Comparison of ENCODE assay signal across 14 cellular contexts in the genomic region with DNA sequence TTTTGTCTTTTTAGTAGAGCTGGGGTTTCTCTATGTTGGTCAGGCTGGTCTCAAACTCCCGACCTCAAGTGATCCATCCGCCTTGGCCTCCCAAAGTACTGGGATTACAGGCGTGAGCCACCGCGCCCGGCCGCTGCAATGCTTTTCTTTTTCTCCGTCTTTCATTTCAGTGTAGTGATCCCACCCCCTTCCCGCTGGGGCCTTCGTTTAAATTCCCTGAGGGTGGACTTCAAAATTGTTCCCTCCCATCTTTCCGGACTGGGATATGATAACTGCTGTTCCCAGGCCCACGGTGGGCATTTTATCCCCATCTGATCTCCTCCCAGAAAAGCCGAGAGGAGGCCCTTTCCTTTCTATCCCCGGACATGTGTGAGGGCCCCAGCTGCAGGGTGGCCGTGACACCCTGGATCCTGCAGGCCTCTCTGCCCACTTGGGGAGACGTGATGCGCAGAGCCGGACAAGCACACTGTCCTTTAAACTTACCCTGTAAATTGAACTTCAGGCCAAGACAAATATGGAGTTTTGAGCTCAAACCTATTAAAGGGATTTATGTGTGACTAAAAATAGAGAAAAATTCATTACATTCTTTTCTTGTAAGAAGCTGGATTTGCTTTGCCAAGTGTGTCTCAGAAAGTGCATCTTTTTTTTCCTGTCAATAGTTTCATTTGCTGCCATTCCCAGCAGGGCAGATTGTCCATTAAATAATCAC. TPM values are rescaled to one million over a fixed set of nuclear protein-coding genes. Genes with fewer than 3 reads are reported as not detected.
A peak's percentile ranks its signal among the peaks of the same experiment; 100 is the strongest.
DNase-seq lines count a peak whose midpoint lies in the region; ATAC-seq and TF ChIP-seq lines count a peak whose summit lies in the region.
"Had no signal": no experiment of that assay in that cellular context is flagged by ENCODE, and none has a peak within 500 bp of the region (broad histone marks: within the 10 kb centered on the region; RNA-seq: fewer than 3 reads in every experiment).

No MANE protein-coding gene starts in this region.

- TF ChIP-seq CTCF in cardiac muscle cell (IDR thresholded peaks at IDR 0.05; ENCODE audit: low read depth, low read length): no peak
- TF ChIP-seq CTCF in gastroesophageal sphincter (IDR thresholded peaks at IDR 0.05): peak in 1 of 4 experiments; percentile 9
- no peak for TF ChIP-seq CTCF in parathyroid adenoma (IDR thresholded peaks at IDR 0.05)
- no peak for TF ChIP-seq CTCF in vagina (IDR thresholded peaks at IDR 0.05)

- TF ChIP-seq EP300 in gastroesophageal sphincter (IDR thresholded peaks at IDR 0.05): no peak

- H3K9me3 ChIP-seq in cardiac muscle cell (ENCODE audit: low read depth): no peaks in the 10 kb centered on the region
- H3K9me3 ChIP-seq in gastroesophageal sphincter: no peaks in the 10 kb centered on the region
- no peaks in the 10 kb centered on the region for H3K9me3 ChIP-seq in parathyroid adenoma (ENCODE audit: control insufficient read depth, low read length)
- no peaks in the 10 kb centered on the region for H3K9me3 ChIP-seq in vagina

- no peak for DNase-seq in cardiac muscle cell (ENCODE audit: low read depth in 1 of 2, low spot score in 1 of 2)
- no peak for DNase-seq in left cardiac atrium
- DNase-seq in vagina (ENCODE audit: extremely low spot score in 2 of 2): no peak
- DNase-seq in T-helper 1 cell: no peak
- DNase-seq: DMS 273 treated with DMSO at 0.1 percent for 48 hours; NCI-H1694 treated with DMSO at 0.1 percent for 48 hours; occipital lobe; stimulated activated CD4-positive, alpha-beta T cell treated with anti-CD3 and anti-CD28 coated beads, Interleukin-4, amount 100 ng/mL, for 1 hour had no signal

- H3K27me3 ChIP-seq in cardiac muscle cell: no peaks in the 10 kb centered on the region
- no peaks in the 10 kb centered on the region for H3K27me3 ChIP-seq in gastroesophageal sphincter
- H3K27me3 ChIP-seq in parathyroid adenoma (ENCODE audit: control insufficient read depth, insufficient read depth, low read length): no peaks in the 10 kb centered on the region
- H3K27me3 ChIP-seq in vagina: no peaks in the 10 kb centered on the region

- H3K4me3 ChIP-seq in cardiac muscle cell (no peak overlapping the region), gastroesophageal sphincter (no peak overlapping the region), parathyroid adenoma (ENCODE audit: low read depth, low read length) (no peak overlapping the region), vagina (no peak overlapping the region)
- H3K4me3 ChIP-seq: SK-N-MC had no signal

- no peak overlapping the region for H3K9ac ChIP-seq in parathyroid adenoma

- no peaks in the 10 kb centered on the region for H3K79me2 ChIP-seq in parathyroid adenoma

- intact Hi-C loops in left cardiac atrium (cut with DNase I): no loop called here
- intact Hi-C loops in vagina (cut with DNase I): no loop called here

- peak overlapping the region; percentile 74 for H3K27ac ChIP-seq in cardiac muscle cell
- H3K27ac ChIP-seq in gastroesophageal sphincter: peak overlapping the region; percentile 85 to 94 (median 86)
- H3K27ac ChIP-seq in parathyroid adenoma: peak overlapping the region; percentile 77
- H3K27ac ChIP-seq in vagina: peak overlapping the region; percentile 79
- H3K27ac ChIP-seq: SK-N-MC had no signal

- TF ChIP-seq POLR2A in gastroesophageal sphincter (IDR thresholded peaks at IDR 0.05) (no peak), vagina (IDR thresholded peaks at IDR 0.05) (no peak)

- H2AFZ ChIP-seq in parathyroid adenoma: peak overlapping the region; percentile 89

- no peaks in the 10 kb centered on the region for H3K36me3 ChIP-seq in cardiac muscle cell
- H3K36me3 ChIP-seq in gastroesophageal sphincter: no peaks in the 10 kb centered on the region
- H3K36me3 ChIP-seq in parathyroid adenoma (ENCODE audit: control insufficient read depth, insufficient read depth, low read length): no peaks in the 10 kb centered on the region
- H3K36me3 ChIP-seq in vagina: no peaks in the 10 kb centered on the region

- H3K4me1 ChIP-seq in cardiac muscle cell (ENCODE audit: low read depth) (peaks cover 18% of the 10 kb centered on the region), gastroesophageal sphincter (peaks cover 0 to 48% (median 24%) of the 10 kb centered on the region in 3 donors), parathyroid adenoma (peaks cover 15% of the 10 kb centered on the region), vagina (peaks cover 16% of the 10 kb centered on the region)

- ATAC-seq in left cardiac atrium: no peak
- ATAC-seq in gastroesophageal sphincter: peak; percentile 27
- ATAC-seq in GM18867 (IDR thresholded peaks at IDR 0.05; ENCODE audit: unreplicated experiment): no peak
- ATAC-seq in HG03439 (IDR thresholded peaks at IDR 0.05; ENCODE audit: unreplicated experiment): no peak
- ATAC-seq: HCT116 had no signal

- no peak overlapping the region for H3K4me2 ChIP-seq in parathyroid adenoma (ENCODE audit: low read length)

- WGBS in gastroesophageal sphincter (ENCODE audit: low coverage in 1 of 2), 2 donors: 77% methylated on average over 12 of the region's 18 CpGs; no CpG with 5 or more reads in 1 of the 2 donors

RNA-seq across cellular contexts. Expression of a gene that starts 54.5 kb away (rescaled TPM):
- total RNA-seq in cardiac muscle cell (12.8 and 16.2 TPM in 2 replicates), left cardiac atrium (10 to 100 TPM; 20.8 to 22.8 TPM), gastroesophageal sphincter (10 to 100 TPM; 15.4 to 74.8 (median 37.7) TPM), vagina (7.6 TPM)
- polyA plus RNA-seq in cardiac muscle cell: 12.0 and 12.2 TPM in 2 replicates
